ENCODE assay signal across 15 cellular contexts in genomic region chr4:109979932-109980717, GRCh38.
DNase-seq lines count a peak whose midpoint lies in the region; ATAC-seq and TF ChIP-seq lines count a peak whose summit lies in the region.
"Had no signal": no experiment of that assay in that cellular context is flagged by ENCODE, and none has a peak within 500 bp of the region (broad histone marks: within the 10 kb centered on the region; RNA-seq: fewer than 3 reads in every experiment).

No MANE protein-coding gene starts in this region.

- no peak overlapping the region for H2BK12ac ChIP-seq in mesenchymal stem cell (ENCODE audit: low read length in 2 of 2)

- peak; percentile 71 for DNase-seq in AG10803 (ENCODE audit: low read depth)
- peak; percentile 82 for DNase-seq in M059J (ENCODE audit: low read depth)
- peak; percentile 77 for DNase-seq in choroid plexus epithelial cell (ENCODE audit: low read depth)
- peak; percentile 75 for DNase-seq in mesenchymal stem cell
- DNase-seq in CD1c-positive myeloid dendritic cell (ENCODE audit: extremely low spot score): no peak
- DNase-seq in medulla oblongata (ENCODE audit: extremely low spot score): no peak
- DNase-seq in NCI-H2081 (lab: John Stamatoyannopoulos, UW): no peak
- DNase-seq: activated B cell treated with CpG ODN at 0.5 μM for 24 hours; amniotic stem cell; CD4-positive, CD25-positive, alpha-beta regulatory T cell; NCI-H1694 treated with DMSO at 0.1 percent for 48 hours; stimulated activated CD4-positive, alpha-beta T cell treated with anti-CD3 and anti-CD28 coated beads, Interleukin-4, amount 100 ng/mL, for 24 hours; stimulated activated naive CD8-positive, alpha-beta T cell treated with anti-CD3 and anti-CD28 coated beads, Interleukin-15, Interleukin-2, amounts not matched to agents 100 U/mL and 50 U/mL, for 24 hours had no signal

- ATAC-seq in GM21619 (IDR thresholded peaks at IDR 0.05; ENCODE audit: unreplicated experiment): no peak
- ATAC-seq: stimulated activated naive CD8-positive, alpha-beta T cell treated with anti-CD3 and anti-CD28 coated beads, Interleukin-15, Interleukin-2, amounts not matched to agents 100 U/mL and 50 U/mL, for 24 hours had no signal

- peaks cover 3% of the 10 kb centered on the region for H3K4me1 ChIP-seq in mesenchymal stem cell (ENCODE audit: control insufficient read depth, insufficient read depth, low read depth, low read length)

- H3K36me3 ChIP-seq in mesenchymal stem cell (ENCODE audit: control insufficient read depth in 1 of 2, insufficient read depth in 2 of 2, low read depth in 1 of 2, low read length in 2 of 2): no peaks in the 10 kb centered on the region

- 29% methylated on average over 4 of the region's 5 CpGs for WGBS in mesenchymal stem cell

- H3K79me1 ChIP-seq in mesenchymal stem cell (replicated peaks; ENCODE audit: low read length, poor library complexity, severe bottlenecking): no peaks in the 10 kb centered on the region

- peak overlapping the region; percentile 27 for H3K4me2 ChIP-seq in mesenchymal stem cell (ENCODE audit: low read length, poor library complexity, severe bottlenecking)

- H3K9me3 ChIP-seq in mesenchymal stem cell (ENCODE audit: control insufficient read depth, low read length): no peaks in the 10 kb centered on the region

- H3K18ac ChIP-seq in mesenchymal stem cell (ENCODE audit: low read depth in 1 of 2, low read length in 2 of 2): no peak overlapping the region

- H3K23ac ChIP-seq in mesenchymal stem cell (ENCODE audit: low read length in 2 of 2): no peak overlapping the region

- no peak overlapping the region for H3K14ac ChIP-seq in mesenchymal stem cell (ENCODE audit: low read length in 2 of 2)

- H3K4me3 ChIP-seq in AG10803 (ENCODE audit: low read length): no peak overlapping the region
- no peak overlapping the region for H3K4me3 ChIP-seq in choroid plexus epithelial cell (ENCODE audit: low read depth, low read length)
- H3K4me3 ChIP-seq in mesenchymal stem cell (ENCODE audit: insufficient read depth in 1 of 2, low read depth in 1 of 2, low read length in 2 of 2): no peak overlapping the region
- H3K4me3 ChIP-seq: SK-N-MC had no signal

- no peak overlapping the region for H2BK120ac ChIP-seq in mesenchymal stem cell (ENCODE audit: low read depth, low read length)

- no peak for TF ChIP-seq CTCF in AG10803 (conservative IDR thresholded peaks at IDR 0.05; ENCODE audit: low read length)
- no peak for TF ChIP-seq CTCF in choroid plexus epithelial cell (conservative IDR thresholded peaks at IDR 0.05; ENCODE audit: low read depth, low read length)

- H3K4ac ChIP-seq in mesenchymal stem cell (ENCODE audit: low read depth in 1 of 2, low read length in 2 of 2): no peak overlapping the region

- peak overlapping the region; percentile 67 for H3K27ac ChIP-seq in mesenchymal stem cell (ENCODE audit: low read length, poor library complexity, severe bottlenecking)
- H3K27ac ChIP-seq: SK-N-MC had no signal

- H2BK5ac ChIP-seq in mesenchymal stem cell (ENCODE audit: low read depth, low read length, poor library complexity, severe bottlenecking): no peak overlapping the region

- H2BK15ac ChIP-seq in mesenchymal stem cell (ENCODE audit: low read depth, poor library complexity, severe bottlenecking): no peak overlapping the region

- H4K8ac ChIP-seq in mesenchymal stem cell (ENCODE audit: low read length): no peak overlapping the region

- H2AFZ ChIP-seq in mesenchymal stem cell (ENCODE audit: low read depth, low read length): no peak overlapping the region

- H2AK5ac ChIP-seq in mesenchymal stem cell (ENCODE audit: low read length, severe bottlenecking): no peak overlapping the region

- H4K91ac ChIP-seq in mesenchymal stem cell (ENCODE audit: low read length): no peak overlapping the region

- peak overlapping the region; percentile 16 for H3K9ac ChIP-seq in mesenchymal stem cell (ENCODE audit: low read length)

- H3K27me3 ChIP-seq in mesenchymal stem cell (ENCODE audit: control insufficient read depth in 1 of 2, insufficient read depth in 1 of 2, low read length in 2 of 2): no peaks in the 10 kb centered on the region

Comparison
In these comparisons a context has a peak if more than half of its experiments do, and no peak if none do; other contexts are left out.
1. DNase-seq: peak in AG10803 (single experiment), M059J (single experiment), choroid plexus epithelial cell (single experiment) and mesenchymal stem cell (single experiment); none in CD1c-positive myeloid dendritic cell (single experiment), medulla oblongata (single experiment) and NCI-H2081 (0 of 2).